Comparison of ENCODE assay signal across 8 cellular contexts in the genomic region with DNA sequence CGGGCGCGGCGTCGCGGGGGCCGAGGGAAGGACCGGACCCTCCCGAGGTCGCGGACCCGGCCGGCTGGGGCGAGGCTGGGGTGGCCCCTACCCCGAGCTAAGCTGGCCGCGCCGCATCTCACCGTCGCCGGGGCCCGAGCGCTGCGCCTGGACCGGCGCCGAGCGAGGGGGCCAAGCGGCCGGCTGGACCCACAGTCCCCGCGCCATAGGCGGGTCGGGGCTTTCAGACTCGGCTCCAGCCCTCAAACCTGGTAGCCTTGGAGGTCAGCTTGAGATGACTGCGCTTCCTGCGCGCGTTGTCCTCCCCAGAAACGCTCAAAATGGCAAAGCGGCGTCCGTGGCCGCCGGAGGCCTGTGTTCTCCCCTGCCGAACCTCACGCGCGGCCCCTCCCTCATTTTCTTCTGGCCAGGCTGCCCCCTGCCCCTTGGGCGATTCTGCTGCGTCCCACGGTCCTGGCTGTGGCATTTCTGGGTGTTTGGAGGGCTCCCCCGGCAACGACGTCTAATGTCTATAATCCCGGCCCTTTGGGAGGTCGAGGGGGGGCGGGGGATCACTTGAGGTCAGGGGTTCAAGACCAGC. TPM values are rescaled to one million over a fixed set of nuclear protein-coding genes. Genes with fewer than 3 reads are reported as not detected.
DNase-seq lines count a peak whose midpoint lies in the region; ATAC-seq, FAIRE-seq and TF ChIP-seq lines count a peak whose summit lies in the region.

No MANE protein-coding gene starts in this region.

- peak overlapping the region; percentile 71 for H3K4me2 ChIP-seq in endothelial cell of umbilical vein (ENCODE audit: insufficient read depth, low read length)

- peak overlapping the region; percentile 38 for H3K9ac ChIP-seq in endothelial cell of umbilical vein (replicated peaks; ENCODE audit: extremely low read depth, insufficient read depth, low read length)

- no peaks in the 10 kb centered on the region for H3K9me3 ChIP-seq in endothelial cell of umbilical vein (replicated peaks; ENCODE audit: control insufficient read depth, insufficient read depth, low read length)
- H3K9me3 ChIP-seq in pancreas: no peaks in the 10 kb centered on the region

- peaks cover 20% of the 10 kb centered on the region for H3K79me2 ChIP-seq in endothelial cell of umbilical vein (ENCODE audit: control insufficient read depth, insufficient read depth, low read length)

- ATAC-seq in GM19452 (IDR thresholded peaks at IDR 0.05; ENCODE audit: unreplicated experiment): peak; percentile 14
- peak in 2 of 4 donors; percentile 0 to 2 for ATAC-seq in pancreas

- intact Hi-C loops in endothelial cell of umbilical vein (cut with micrococcal nuclease) (loop anchor here (1.0 kb wide), 1 partner anchor 93 kb away; no protein-coding TSS in a partner anchor), pancreas (cut with DNase I) (no loop called here)

- no peaks in the 10 kb centered on the region for H4K20me1 ChIP-seq in endothelial cell of umbilical vein (replicated peaks; ENCODE audit: control insufficient read depth, extremely low read depth, insufficient read depth, low read length)

- BruUV-seq in endothelial cell of umbilical vein (replicated peaks; lab: Mats Ljungman, UMichigan): TSS peak; percentile 65

- peak overlapping the region; percentile 40 for H3K27ac ChIP-seq in endothelial cell of umbilical vein (ENCODE audit: insufficient read depth, low read depth, low read length)
- H3K27ac ChIP-seq in pancreas: peak overlapping the region; percentile 75 to 90 (median 84)

- dilution Hi-C loops in endothelial cell of umbilical vein (cut with MboI; ENCODE audit: extremely low pct_ligation_motif_present, low sequenced_read_pairs): no loop called here

- no peaks in the 10 kb centered on the region for H3K36me3 ChIP-seq in endothelial cell of umbilical vein (ENCODE audit: control insufficient read depth in 2 of 2, extremely low read depth in 1 of 2, insufficient read depth in 2 of 2, low read length in 2 of 2)
- H3K36me3 ChIP-seq in pancreas: no peaks in the 10 kb centered on the region

- no peaks in the 10 kb centered on the region for H3K27me3 ChIP-seq in endothelial cell of umbilical vein (ENCODE audit: control insufficient read depth in 2 of 2, insufficient read depth in 2 of 2, low read length in 2 of 2)
- H3K27me3 ChIP-seq in pancreas: no peaks in the 10 kb centered on the region

- FAIRE-seq in endothelial cell of umbilical vein (lab: Jason Lieb, UNC) (peak; percentile 18), pancreas (lab: Jason Lieb, UNC) (no peak)

- peaks cover 26% of the 10 kb centered on the region for H3K4me1 ChIP-seq in endothelial cell of umbilical vein (ENCODE audit: control insufficient read depth, extremely low read depth, insufficient read depth, low read length)
- H3K4me1 ChIP-seq in pancreas: peaks cover 8 to 19% (median 11%) of the 10 kb centered on the region in 3 donors

- TF ChIP-seq CTCF in AG04449 (IDR thresholded peaks at IDR 0.05; ENCODE audit: insufficient read depth, low read length, missing control alignments) (no peak), endothelial cell of umbilical vein (IDR thresholded peaks at IDR 0.05; ENCODE audit: extremely low read depth in 1 of 2, insufficient read depth in 1 of 2, low read depth in 1 of 2, low read length in 2 of 2) (no peak), pancreas (IDR thresholded peaks at IDR 0.05) (no peak)

- peak overlapping the region; percentile 85 for H2AFZ ChIP-seq in endothelial cell of umbilical vein (ENCODE audit: low read depth, low read length)

- no peak for DNase-seq in AG04449 (ENCODE audit: low read depth, low spot score)
- DNase-seq in NCI-H69 (lab: John Stamatoyannopoulos, UW): peak; percentile 59
- no peak for DNase-seq in endothelial cell of umbilical vein (ENCODE audit: low read depth, low spot score)
- DNase-seq in pancreas: peak in 1 of 6 donors; percentile 51
- no peak for DNase-seq in AML-193 (lab: John Stamatoyannopoulos, UW)
- DNase-seq in globus pallidus (ENCODE audit: low spot score): no peak
- no peak for DNase-seq in effector CD4-positive, alpha-beta T cell

- WGBS in pancreas, 2 donors: 5 to 6% methylated on average over 31 to 58 of the region's 58 CpGs

- no peak for TF ChIP-seq POLR2A in endothelial cell of umbilical vein (IDR thresholded peaks at IDR 0.05; ENCODE audit: low read depth, low read length)

- no peaks in the 10 kb centered on the region for H3K9me1 ChIP-seq in endothelial cell of umbilical vein (replicated peaks; ENCODE audit: control insufficient read depth, extremely low read depth, insufficient read depth, low read length)

- CTCF ChIA-PET in AG04449 (lab: Yijun Ruan, JAX): interaction anchor here (0.9 to 3.2 kb wide), 8 partner anchors 9 to 119 kb away, joined by 3 to 17 read pairs (median 4); no protein-coding TSS in a partner anchor
- CTCF ChIA-PET in endothelial cell of umbilical vein (lab: Charles Lee): interaction anchor here (0.8 to 3.3 kb wide), 14 partner anchors 9 to 106 kb away, joined by 3 to 17 read pairs (median 4); a partner anchor contains a TSS

- H3K4me3 ChIP-seq in AG04449 (ENCODE audit: low read depth, low read length): peak overlapping the region; percentile 81
- peak overlapping the region; percentile 39 to 63 (median 51) for H3K4me3 ChIP-seq in endothelial cell of umbilical vein (replicated peaks in 1 of 3; ENCODE audit: insufficient read depth in 1 of 3, low read depth in 1 of 3, low read length in 3 of 3)
- H3K4me3 ChIP-seq in pancreas: peak overlapping the region; percentile 61 to 82 (median 74)

- POLR2A ChIA-PET in AG04449 (lab: Yijun Ruan, JAX) (interaction anchor here (0.6 to 1.6 kb wide), 8 partner anchors 21 to 115 kb away, joined by 3 to 10 read pairs (median 6); a partner anchor contains a TSS), endothelial cell of umbilical vein (lab: Charles Lee) (interaction anchor here (0.6 to 1.3 kb wide), 6 partner anchors 15 to 152 kb away, joined by 3 to 9 read pairs (median 4); a partner anchor contains a TSS)

RNA-seq across cellular contexts. Expression of a gene that starts 8.7 kb away (rescaled TPM):
- total RNA-seq in endothelial cell of umbilical vein (not detected in 2 replicates), pancreas (under 1 TPM in 4 of 6 donors, not detected in 2; 0.08 to 0.44 (median 0.22) TPM)
- polyA plus RNA-seq in endothelial cell of umbilical vein (not detected in 2 replicates), pancreas (under 1 TPM; 0.21 to 0.53 TPM)
- not detected in 2 replicates for polyA plus RNA-seq in endothelial cell of umbilical vein (2011; cell fraction: cytosol; rRNA removed)
- polyA plus RNA-seq in endothelial cell of umbilical vein (2011; cell fraction: nucleus; rRNA removed): 0.13 and 0.18 TPM in 2 replicates
- 0.14 and 0.48 TPM in 2 replicates for polyA plus RNA-seq in endothelial cell of umbilical vein (2012)
- polyA minus RNA-seq in endothelial cell of umbilical vein: 0.04 TPM in 1 of 2 replicates, not detected in the other
- polyA minus RNA-seq in endothelial cell of umbilical vein (2011; cell fraction: cytosol; rRNA and poly(A)+ RNA removed): 2.7 TPM
- not detected in 2 replicates for polyA minus RNA-seq in endothelial cell of umbilical vein (2011; cell fraction: nucleus; rRNA and poly(A)+ RNA removed)

RNA-seq across cellular contexts. Expression of a gene that starts 15.7 kb away (rescaled TPM):
- total RNA-seq in endothelial cell of umbilical vein (118 and 149 TPM in 2 replicates), pancreas (100 to 1,000 TPM in 2 of 6 donors, 10 to 100 TPM in 4; 87.3 to 113 (median 98.8) TPM)
- polyA plus RNA-seq in endothelial cell of umbilical vein (200 and 247 TPM in 2 replicates), pancreas (100 to 1,000 TPM; 497 to 526 TPM)
- polyA plus RNA-seq in endothelial cell of umbilical vein (2011; cell fraction: cytosol; rRNA removed): 53.5 and 90.0 TPM in 2 replicates
- 303 and 309 TPM in 2 replicates for polyA plus RNA-seq in endothelial cell of umbilical vein (2011; cell fraction: nucleus; rRNA removed)
- polyA plus RNA-seq in endothelial cell of umbilical vein (2012): 70.8 and 123 TPM in 2 replicates
- 39.8 and 54.6 TPM in 2 replicates for polyA minus RNA-seq in endothelial cell of umbilical vein
- 69.1 TPM for polyA minus RNA-seq in endothelial cell of umbilical vein (2011; cell fraction: cytosol; rRNA and poly(A)+ RNA removed)
- 27.5 and 54.6 TPM in 2 replicates for polyA minus RNA-seq in endothelial cell of umbilical vein (2011; cell fraction: nucleus; rRNA and poly(A)+ RNA removed)

RNA-seq across cellular contexts. Expression of a gene that starts 39.6 kb away (rescaled TPM):
- total RNA-seq in endothelial cell of umbilical vein: not detected in 2 replicates
- 0.08 TPM in 1 of 2 replicates, not detected in the other for polyA plus RNA-seq in endothelial cell of umbilical vein
- not detected in 2 replicates for polyA plus RNA-seq in endothelial cell of umbilical vein (2011; cell fraction: cytosol; rRNA removed)
- not detected in 2 replicates for polyA plus RNA-seq in endothelial cell of umbilical vein (2011; cell fraction: nucleus; rRNA removed)
- not detected in 2 replicates for polyA plus RNA-seq in endothelial cell of umbilical vein (2012)
- not detected in 2 replicates for polyA minus RNA-seq in endothelial cell of umbilical vein
- polyA minus RNA-seq in endothelial cell of umbilical vein (2011; cell fraction: cytosol; rRNA and poly(A)+ RNA removed): 3.0 TPM
- polyA minus RNA-seq in endothelial cell of umbilical vein (2011; cell fraction: nucleus; rRNA and poly(A)+ RNA removed): not detected in 2 replicates
- under 1 TPM; 0.28 to 0.90 (median 0.49) TPM for total RNA-seq in pancreas
- not detected for polyA plus RNA-seq in pancreas

RNA-seq across cellular contexts. Expression of a gene that starts 41.6 kb away (rescaled TPM):
- total RNA-seq in endothelial cell of umbilical vein: not detected in 2 replicates
- not detected in 2 replicates for polyA plus RNA-seq in endothelial cell of umbilical vein
- not detected in 2 replicates for polyA plus RNA-seq in endothelial cell of umbilical vein (2011; cell fraction: cytosol; rRNA removed)
- polyA plus RNA-seq in endothelial cell of umbilical vein (2011; cell fraction: nucleus; rRNA removed): not detected in 2 replicates
- not detected in 2 replicates for polyA plus RNA-seq in endothelial cell of umbilical vein (2012)
- not detected in 2 replicates for polyA minus RNA-seq in endothelial cell of umbilical vein
- polyA minus RNA-seq in endothelial cell of umbilical vein (2011; cell fraction: cytosol; rRNA and poly(A)+ RNA removed): not detected
- polyA minus RNA-seq in endothelial cell of umbilical vein (2011; cell fraction: nucleus; rRNA and poly(A)+ RNA removed): not detected in 2 replicates
- not detected for total RNA-seq in pancreas
- polyA plus RNA-seq in pancreas: not detected

RNA-seq across cellular contexts. Expression of a gene that starts 43.5 kb away (rescaled TPM):
- total RNA-seq in endothelial cell of umbilical vein: 67.7 and 75.3 TPM in 2 replicates
- 81.0 and 83.3 TPM in 2 replicates for polyA plus RNA-seq in endothelial cell of umbilical vein
- polyA plus RNA-seq in endothelial cell of umbilical vein (2011; cell fraction: cytosol; rRNA removed): 58.6 and 65.6 TPM in 2 replicates
- 118 and 127 TPM in 2 replicates for polyA plus RNA-seq in endothelial cell of umbilical vein (2011; cell fraction: nucleus; rRNA removed)
- 52.1 and 66.1 TPM in 2 replicates for polyA plus RNA-seq in endothelial cell of umbilical vein (2012)
- 69.3 and 85.8 TPM in 2 replicates for polyA minus RNA-seq in endothelial cell of umbilical vein
- 35.2 TPM for polyA minus RNA-seq in endothelial cell of umbilical vein (2011; cell fraction: cytosol; rRNA and poly(A)+ RNA removed)
- polyA minus RNA-seq in endothelial cell of umbilical vein (2011; cell fraction: nucleus; rRNA and poly(A)+ RNA removed): 36.4 and 41.0 TPM in 2 replicates
- total RNA-seq in pancreas: 10 to 100 TPM; 22.0 to 33.5 (median 26.0) TPM
- polyA plus RNA-seq in pancreas: 10 to 100 TPM; 83.6 to 86.0 TPM
